ENCODE assay signal across 1 cellular context in the genomic region with DNA sequence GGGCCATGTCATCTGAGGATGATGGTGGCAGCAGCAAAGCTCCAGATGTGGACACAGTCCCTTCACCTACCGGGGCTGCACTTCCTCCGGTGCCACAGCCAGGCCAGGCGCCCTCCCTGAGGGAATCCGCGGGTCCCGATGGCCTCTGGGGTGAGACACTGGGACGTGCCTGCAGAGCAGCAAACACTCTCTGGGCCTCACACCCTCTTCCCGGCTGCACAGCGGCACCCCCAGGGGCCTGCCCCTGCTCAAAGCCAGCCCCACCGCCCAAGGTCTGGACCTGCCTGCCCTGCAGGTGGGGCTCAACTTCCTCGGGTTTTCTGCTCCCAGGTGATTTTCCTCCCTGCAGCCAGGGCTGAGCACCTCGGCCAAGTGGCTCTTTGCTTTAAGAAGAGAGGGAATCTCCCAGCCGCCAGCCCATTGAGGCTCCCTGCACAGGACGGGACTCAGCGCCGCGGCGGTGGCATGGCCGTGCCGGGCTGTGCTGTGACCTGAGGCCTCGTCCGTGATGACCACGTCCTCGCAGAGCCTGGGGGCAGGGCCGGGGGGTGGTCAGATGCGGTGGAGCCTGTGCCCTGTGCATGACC.
A peak's percentile ranks its signal among the peaks of the same experiment; 100 is the strongest.
TF ChIP-seq lines count a peak whose summit lies in the region.

No MANE protein-coding gene starts in this region.

TF ChIP-seq in HepG2, 621 proteins besides CTCF, POLR2A, EP300 and RAD21 (continued from another document):
- TF ChIP-seq, protein P1, sequence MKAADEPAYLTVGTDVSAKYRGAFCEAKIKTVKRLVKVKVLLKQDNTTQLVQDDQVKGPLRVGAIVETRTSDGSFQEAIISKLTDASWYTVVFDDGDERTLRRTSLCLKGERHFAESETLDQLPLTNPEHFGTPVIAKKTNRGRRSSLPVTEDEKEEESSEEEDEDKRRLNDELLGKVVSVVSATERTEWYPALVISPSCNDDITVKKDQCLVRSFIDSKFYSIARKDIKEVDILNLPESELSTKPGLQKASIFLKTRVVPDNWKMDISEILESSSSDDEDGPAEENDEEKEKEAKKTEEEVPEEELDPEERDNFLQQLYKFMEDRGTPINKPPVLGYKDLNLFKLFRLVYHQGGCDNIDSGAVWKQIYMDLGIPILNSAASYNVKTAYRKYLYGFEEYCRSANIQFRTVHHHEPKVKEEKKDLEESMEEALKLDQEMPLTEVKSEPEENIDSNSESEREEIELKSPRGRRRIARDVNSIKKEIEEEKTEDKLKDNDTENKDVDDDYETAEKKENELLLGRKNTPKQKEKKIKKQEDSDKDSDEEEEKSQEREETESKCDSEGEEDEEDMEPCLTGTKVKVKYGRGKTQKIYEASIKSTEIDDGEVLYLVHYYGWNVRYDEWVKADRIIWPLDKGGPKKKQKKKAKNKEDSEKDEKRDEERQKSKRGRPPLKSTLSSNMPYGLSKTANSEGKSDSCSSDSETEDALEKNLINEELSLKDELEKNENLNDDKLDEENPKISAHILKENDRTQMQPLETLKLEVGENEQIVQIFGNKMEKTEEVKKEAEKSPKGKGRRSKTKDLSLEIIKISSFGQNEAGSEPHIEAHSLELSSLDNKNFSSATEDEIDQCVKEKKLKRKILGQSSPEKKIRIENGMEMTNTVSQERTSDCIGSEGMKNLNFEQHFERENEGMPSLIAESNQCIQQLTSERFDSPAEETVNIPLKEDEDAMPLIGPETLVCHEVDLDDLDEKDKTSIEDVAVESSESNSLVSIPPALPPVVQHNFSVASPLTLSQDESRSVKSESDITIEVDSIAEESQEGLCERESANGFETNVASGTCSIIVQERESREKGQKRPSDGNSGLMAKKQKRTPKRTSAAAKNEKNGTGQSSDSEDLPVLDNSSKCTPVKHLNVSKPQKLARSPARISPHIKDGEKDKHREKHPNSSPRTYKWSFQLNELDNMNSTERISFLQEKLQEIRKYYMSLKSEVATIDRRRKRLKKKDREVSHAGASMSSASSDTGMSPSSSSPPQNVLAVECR (CRISPR knock-in tag; IDR thresholded peaks at IDR 0.05; ENCODE audit: borderline replicate concordance): peak; percentile 33; the same call in 1 of the 2 replicates
- TF ChIP-seq GABPB1 (CRISPR knock-in tag; IDR thresholded peaks at IDR 0.05) (peak; percentile 33; the same call in 1 of the 2 replicates), TBX2 (CRISPR knock-in tag; IDR thresholded peaks at IDR 0.05; ENCODE audit: borderline replicate concordance) (peak; percentile 57; the same call in 1 of the 2 replicates), ZMAT3 (CRISPR knock-in tag; conservative IDR thresholded peaks at IDR 0.05) (0 out of 2 replicates have a peak, but pooled peaks have one; percentile 36), MEIS1 (CRISPR knock-in tag; IDR thresholded peaks at IDR 0.05; ENCODE audit: borderline replicate concordance) (0 out of 2 replicates have a peak, but pooled peaks have one; percentile 22), ZNF44 (CRISPR knock-in tag; IDR thresholded peaks at IDR 0.05) (0 out of 2 replicates have a peak, but pooled peaks have one; percentile 7), HNRNPL (IDR thresholded peaks at IDR 0.05; ENCODE audit: low read depth, low read length) (0 out of 2 replicates have a peak, but pooled peaks have one; percentile 5), TEAD3 (CRISPR knock-in tag; optimal IDR thresholded peaks at IDR 0.05; ENCODE audit: borderline replicate concordance) (peak; percentile 20), ZNF543 (CRISPR knock-in tag; IDR thresholded peaks at IDR 0.05) (0 out of 2 replicates have a peak, but pooled peaks have one; percentile 22), TARDBP (CRISPR knock-in tag; IDR thresholded peaks at IDR 0.05) (peak; percentile 54; the same call in 1 of the 2 replicates), ZMYM3 (CRISPR knock-in tag; IDR thresholded peaks at IDR 0.05) (peak; percentile 7; the same call in 1 of the 2 replicates), ZNF607 (CRISPR knock-in tag; IDR thresholded peaks at IDR 0.05; ENCODE audit: borderline replicate concordance) (peak; percentile 55; the same call in 1 of the 2 replicates), ZNF839 (CRISPR knock-in tag; IDR thresholded peaks at IDR 0.05; ENCODE audit: borderline replicate concordance) (0 out of 2 replicates have a peak, but pooled peaks have one; percentile 53)
- TF ChIP-seq, protein P2, sequence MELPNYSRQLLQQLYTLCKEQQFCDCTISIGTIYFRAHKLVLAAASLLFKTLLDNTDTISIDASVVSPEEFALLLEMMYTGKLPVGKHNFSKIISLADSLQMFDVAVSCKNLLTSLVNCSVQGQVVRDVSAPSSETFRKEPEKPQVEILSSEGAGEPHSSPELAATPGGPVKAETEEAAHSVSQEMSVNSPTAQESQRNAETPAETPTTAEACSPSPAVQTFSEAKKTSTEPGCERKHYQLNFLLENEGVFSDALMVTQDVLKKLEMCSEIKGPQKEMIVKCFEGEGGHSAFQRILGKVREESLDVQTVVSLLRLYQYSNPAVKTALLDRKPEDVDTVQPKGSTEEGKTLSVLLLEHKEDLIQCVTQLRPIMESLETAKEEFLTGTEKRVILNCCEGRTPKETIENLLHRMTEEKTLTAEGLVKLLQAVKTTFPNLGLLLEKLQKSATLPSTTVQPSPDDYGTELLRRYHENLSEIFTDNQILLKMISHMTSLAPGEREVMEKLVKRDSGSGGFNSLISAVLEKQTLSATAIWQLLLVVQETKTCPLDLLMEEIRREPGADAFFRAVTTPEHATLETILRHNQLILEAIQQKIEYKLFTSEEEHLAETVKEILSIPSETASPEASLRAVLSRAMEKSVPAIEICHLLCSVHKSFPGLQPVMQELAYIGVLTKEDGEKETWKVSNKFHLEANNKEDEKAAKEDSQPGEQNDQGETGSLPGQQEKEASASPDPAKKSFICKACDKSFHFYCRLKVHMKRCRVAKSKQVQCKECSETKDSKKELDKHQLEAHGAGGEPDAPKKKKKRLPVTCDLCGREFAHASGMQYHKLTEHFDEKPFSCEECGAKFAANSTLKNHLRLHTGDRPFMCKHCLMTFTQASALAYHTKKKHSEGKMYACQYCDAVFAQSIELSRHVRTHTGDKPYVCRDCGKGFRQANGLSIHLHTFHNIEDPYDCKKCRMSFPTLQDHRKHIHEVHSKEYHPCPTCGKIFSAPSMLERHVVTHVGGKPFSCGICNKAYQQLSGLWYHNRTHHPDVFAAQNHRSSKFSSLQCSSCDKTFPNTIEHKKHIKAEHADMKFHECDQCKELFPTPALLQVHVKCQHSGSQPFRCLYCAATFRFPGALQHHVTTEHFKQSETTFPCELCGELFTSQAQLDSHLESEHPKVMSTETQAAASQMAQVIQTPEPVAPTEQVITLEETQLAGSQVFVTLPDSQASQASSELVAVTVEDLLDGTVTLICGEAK (IDR thresholded peaks at IDR 0.05): no peak
- TF ChIP-seq, protein P2 (CRISPR knock-in tag; IDR thresholded peaks at IDR 0.05): peak; percentile 30; the same call in 1 of the 2 replicates
- TF ChIP-seq, protein P3, sequence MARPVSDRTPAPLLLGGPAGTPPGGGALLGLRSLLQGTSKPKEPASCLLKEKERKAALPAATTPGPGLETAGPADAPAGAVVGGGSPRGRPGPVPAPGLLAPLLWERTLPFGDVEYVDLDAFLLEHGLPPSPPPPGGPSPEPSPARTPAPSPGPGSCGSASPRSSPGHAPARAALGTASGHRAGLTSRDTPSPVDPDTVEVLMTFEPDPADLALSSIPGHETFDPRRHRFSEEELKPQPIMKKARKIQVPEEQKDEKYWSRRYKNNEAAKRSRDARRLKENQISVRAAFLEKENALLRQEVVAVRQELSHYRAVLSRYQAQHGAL (CRISPR knock-in tag; IDR thresholded peaks at IDR 0.05; ENCODE audit: not compliant biosample characterization): no peak
- TF ChIP-seq, protein P4, sequence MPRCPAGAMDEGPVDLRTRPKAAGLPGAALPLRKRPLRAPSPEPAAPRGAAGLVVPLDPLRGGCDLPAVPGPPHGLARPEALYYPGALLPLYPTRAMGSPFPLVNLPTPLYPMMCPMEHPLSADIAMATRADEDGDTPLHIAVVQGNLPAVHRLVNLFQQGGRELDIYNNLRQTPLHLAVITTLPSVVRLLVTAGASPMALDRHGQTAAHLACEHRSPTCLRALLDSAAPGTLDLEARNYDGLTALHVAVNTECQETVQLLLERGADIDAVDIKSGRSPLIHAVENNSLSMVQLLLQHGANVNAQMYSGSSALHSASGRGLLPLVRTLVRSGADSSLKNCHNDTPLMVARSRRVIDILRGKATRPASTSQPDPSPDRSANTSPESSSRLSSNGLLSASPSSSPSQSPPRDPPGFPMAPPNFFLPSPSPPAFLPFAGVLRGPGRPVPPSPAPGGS (CRISPR knock-in tag; IDR thresholded peaks at IDR 0.05): no peak
